Comparison of ENCODE assay signal across 17 cellular contexts in the genomic region with DNA sequence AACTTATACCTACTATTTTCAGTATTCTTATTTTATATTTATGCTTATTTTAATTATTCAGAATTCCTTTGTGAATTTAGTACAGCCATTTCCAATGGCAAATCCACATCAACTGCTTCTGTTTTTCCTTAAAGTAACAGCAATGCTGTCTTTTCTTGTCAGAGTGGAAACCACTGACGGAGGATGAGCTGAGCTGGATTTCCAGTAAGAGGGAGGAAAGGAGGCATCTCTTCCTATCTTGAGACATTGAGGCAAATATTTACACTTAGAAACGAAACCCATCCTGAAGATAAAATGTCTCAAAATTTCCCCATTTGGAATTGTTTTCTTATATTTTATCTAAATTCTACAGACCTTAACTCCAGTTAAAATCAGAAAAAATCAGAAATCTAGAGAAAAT.
"Had no signal": no experiment of that assay in that cellular context is flagged by ENCODE, and none has a peak within 500 bp of the region (broad histone marks: within the 10 kb centered on the region; RNA-seq: fewer than 3 reads in every experiment).

No MANE protein-coding gene starts in this region.

- H3K27me3 ChIP-seq: brain microvascular endothelial cell, tibial nerve had no signal

- H3K27ac ChIP-seq: brain microvascular endothelial cell had no signal

- DNase-seq: activated CD4-positive, alpha-beta T cell treated with anti-CD3 and anti-CD28 coated beads, Interleukin-2, amount 10 ng/mL, durations not matched to agents 24 days and 14 days; activated CD4-positive, CD25-positive, alpha-beta regulatory T cell; activated CD8-positive, alpha-beta memory T cell treated with anti-CD3 and anti-CD28 coated beads, Interleukin-2, amount 50 U/mL, for 4 hours; activated CD8-positive, alpha-beta T cell treated with anti-CD3 and anti-CD28 coated beads, Interleukin-2, amount 10 ng/mL, durations not matched to agents 7 days and 5 days; activated effector memory CD4-positive, alpha-beta T cell treated with anti-CD3 and anti-CD28 coated beads, Interleukin-2, amount 50 U/mL, for 16 hours; activated T-cell treated with anti-CD3 and anti-CD28 coated beads, Interleukin-2, amount 50 U/mL, for 48 hours; amygdala; brain microvascular endothelial cell; effector memory CD4-positive, alpha-beta T cell; left colon; stimulated activated CD4-positive, alpha-beta T cell treated with anti-CD3 and anti-CD28 coated beads, Interleukin-12 subunit alpha, Interleukin-12 subunit beta, amount 100 ng/mL, for 4 hours; stimulated activated CD4-positive, alpha-beta T cell treated with anti-CD3 and anti-CD28 coated beads, Interleukin-2, amount 100 ng/mL, for 24 hours; T-helper 17 cell had no signal

- ATAC-seq: activated CD8-positive, alpha-beta T cell treated with anti-CD3 and anti-CD28 coated beads, Interleukin-2, amount 10 ng/mL, durations not matched to agents 7 days and 5 days; activated naive CD4-positive, alpha-beta T cell treated with anti-CD3 and anti-CD28 coated beads, Interleukin-2, amount 50 U/mL, for 72 hours; T-helper 17 cell had no signal

- H3K4me3 Mint-ChIP-seq: activated CD4-positive, alpha-beta T cell treated with anti-CD3 and anti-CD28 coated beads, Interleukin-2, amount 10 ng/mL, durations not matched to agents 24 days and 14 days; activated CD8-positive, alpha-beta T cell treated with anti-CD3 and anti-CD28 coated beads, Interleukin-2, amount 10 ng/mL, durations not matched to agents 7 days and 5 days; dendritic cell treated with granulocyte-macrophage colony-stimulating factor and Interleukin-4, amounts not matched to agents 40 ng/mL and 50 ng/mL, for 4 days; memory B cell; T-helper 17 cell had no signal

- H3K27ac Mint-ChIP-seq: activated CD4-positive, alpha-beta T cell treated with anti-CD3 and anti-CD28 coated beads, Interleukin-2, amount 10 ng/mL, durations not matched to agents 24 days and 14 days; activated CD8-positive, alpha-beta T cell treated with anti-CD3 and anti-CD28 coated beads, Interleukin-2, amount 10 ng/mL, durations not matched to agents 7 days and 5 days; activated naive CD4-positive, alpha-beta T cell treated with anti-CD3 and anti-CD28 coated beads, Interleukin-2, amount 50 U/mL, for 72 hours; dendritic cell treated with granulocyte-macrophage colony-stimulating factor and Interleukin-4, amounts not matched to agents 40 ng/mL and 50 ng/mL, for 4 days; memory B cell; T-helper 17 cell had no signal

- H3K4me1 Mint-ChIP-seq: memory B cell had no signal

- H3K36me3 ChIP-seq: brain microvascular endothelial cell, tibial nerve had no signal

- H3K4me3 ChIP-seq: tibial nerve had no signal
